Comparison of ENCODE assay signal across 16 cellular contexts in the genomic region with DNA sequence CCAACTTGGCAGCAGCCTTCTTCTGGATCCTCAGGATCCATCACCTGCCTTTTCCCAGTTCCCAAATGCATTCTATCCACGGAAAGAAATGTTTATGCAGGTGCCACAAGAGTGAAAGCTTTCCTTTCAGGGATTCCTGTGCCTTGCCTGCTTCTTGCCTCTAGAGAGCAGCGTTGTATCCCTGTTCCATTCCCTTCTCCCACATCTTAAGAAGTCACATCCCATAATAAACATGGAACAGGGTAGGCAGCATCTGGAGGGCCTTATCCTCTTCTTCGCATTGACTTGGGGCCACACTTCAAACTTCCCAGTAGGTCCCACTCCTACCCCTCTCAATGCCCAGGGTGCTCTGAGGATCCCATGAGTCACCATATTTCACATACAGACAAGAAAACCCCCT.
DNase-seq lines count a peak whose midpoint lies in the region; ATAC-seq and TF ChIP-seq lines count a peak whose summit lies in the region.
"Had no signal": no experiment of that assay in that cellular context is flagged by ENCODE, and none has a peak within 500 bp of the region (broad histone marks: within the 10 kb centered on the region; RNA-seq: fewer than 3 reads in every experiment).

No MANE protein-coding gene starts in this region.

- H3K27ac Mint-ChIP-seq in activated CD8-positive, alpha-beta T cell treated with anti-CD3 and anti-CD28 coated beads for 36 hours, result no peak overlapping the region

- peak; percentile 39 for ATAC-seq in activated CD8-positive, alpha-beta T cell treated with anti-CD3 and anti-CD28 coated beads for 36 hours
- ATAC-seq in foreskin keratinocyte (peak; percentile 40), GM19395 (IDR thresholded peaks at IDR 0.05; ENCODE audit: unreplicated experiment) (no peak), GM21825 (IDR thresholded peaks at IDR 0.05; ENCODE audit: unreplicated experiment) (no peak)
- ATAC-seq: psoas muscle had no signal

- H3K36me3 Mint-ChIP-seq in activated CD8-positive, alpha-beta T cell treated with anti-CD3 and anti-CD28 coated beads for 36 hours (ENCODE audit: low read depth), result peaks cover 23% of the 10 kb centered on the region

- peaks cover 6% of the 10 kb centered on the region for H3K4me1 Mint-ChIP-seq in activated CD8-positive, alpha-beta T cell treated with anti-CD3 and anti-CD28 coated beads for 36 hours (ENCODE audit: low read depth)

- H3K9me3 Mint-ChIP-seq in activated CD8-positive, alpha-beta T cell treated with anti-CD3 and anti-CD28 coated beads for 36 hours, result peaks cover 6% of the 10 kb centered on the region

- intact Hi-C loops in activated CD8-positive, alpha-beta T cell treated with anti-CD3 and anti-CD28 coated beads for 36 hours (cut with micrococcal nuclease), result no loop called here
- intact Hi-C loops in head of caudate nucleus (cut with DNase I), result no loop called here

- no peak overlapping the region for H3K4me3 Mint-ChIP-seq in activated CD8-positive, alpha-beta T cell treated with anti-CD3 and anti-CD28 coated beads for 36 hours

- POLR2A ChIA-PET in activated CD8-positive, alpha-beta T cell treated with anti-CD3 and anti-CD28 coated beads for 36 hours (lab: Charles Lee), result no interaction called here

- CTCF ChIA-PET in activated CD8-positive, alpha-beta T cell treated with anti-CD3 and anti-CD28 coated beads for 36 hours (lab: Charles Lee), result interaction anchor here (0.8 to 1.7 kb wide), 4 partner anchors 14 to 121 kb away, joined by 3 to 5 read pairs (median 3); no protein-coding TSS in a partner anchor

- H3K4me1 ChIP-seq in foreskin keratinocyte, result no peaks in the 10 kb centered on the region
- H3K4me1 ChIP-seq: psoas muscle, tibial artery had no signal

- peak; percentile 7; the same call in 1 of the 2 replicates for TF ChIP-seq CTCF in AG09319 (IDR thresholded peaks at IDR 0.05; ENCODE audit: low read depth, low read length)
- TF ChIP-seq CTCF in GM12875 (IDR thresholded peaks at IDR 0.05; ENCODE audit: borderline replicate concordance, insufficient read depth, low read depth, low read length), result peak; percentile 30; the same call in 1 of the 2 replicates
- TF ChIP-seq CTCF in activated CD8-positive, alpha-beta T cell treated with anti-CD3 and anti-CD28 coated beads for 36 hours (IDR thresholded peaks at IDR 0.05), result no peak
- TF ChIP-seq CTCF in foreskin keratinocyte (conservative IDR thresholded peaks at IDR 0.05), result peak; percentile 23

- H3K27ac ChIP-seq in foreskin keratinocyte, result no peak overlapping the region
- H3K27ac ChIP-seq: psoas muscle, tibial artery had no signal

- no peaks in the 10 kb centered on the region for H3K27me3 ChIP-seq in foreskin keratinocyte
- H3K27me3 ChIP-seq: tibial artery had no signal

- H3K27me3 Mint-ChIP-seq in activated CD8-positive, alpha-beta T cell treated with anti-CD3 and anti-CD28 coated beads for 36 hours, result no peaks in the 10 kb centered on the region

- DNase-seq in AG09319 (ENCODE audit: extremely low read depth, low read depth), result no peak
- no peak for DNase-seq in activated CD8-positive, alpha-beta T cell treated with anti-CD3 and anti-CD28 coated beads for 36 hours
- no peak for DNase-seq in foreskin keratinocyte
- DNase-seq in NCI-H2171 (lab: John Stamatoyannopoulos, UW), result no peak
- DNase-seq in head of caudate nucleus, result no peak
- DNase-seq: activated T-cell treated with anti-CD3 and anti-CD28 coated beads, Interleukin-2, amount 50 U/mL, for 48 hours; AML-193; amniotic stem cell; NCI-H1436 treated with DMSO at 0.1 percent for 48 hours; NCI-H510A treated with DMSO at 0.1 percent for 48 hours; psoas muscle; T-helper 1 cell; tibial artery had no signal

- H3K4me3 ChIP-seq in GM12875 (ENCODE audit: low read depth, low read length), result no peak overlapping the region
- H3K4me3 ChIP-seq: psoas muscle, tibial artery had no signal

Comparison
In these comparisons a context has a peak if more than half of its experiments do, and no peak if none do; other contexts are left out.
1. ATAC-seq: peak in activated CD8-positive, alpha-beta T cell treated with anti-CD3 and anti-CD28 coated beads for 36 hours (single experiment) and foreskin keratinocyte (single experiment); none in GM19395 (single experiment) and GM21825 (single experiment).